In genomic region chr22:17773606-17774205, GRCh38 we compare ENCODE assay signal across 8 cellular contexts. TPM values are rescaled to one million over a fixed set of nuclear protein-coding genes. Genes with fewer than 3 reads are reported as not detected.
DNase-seq lines count a peak whose midpoint lies in the region; ATAC-seq and TF ChIP-seq lines count a peak whose summit lies in the region.

No MANE protein-coding gene starts in this region.

- POLR2A ChIA-PET in T-cell (lab: Charles Lee), result interaction anchor here in 1 of 2 donors (0.6 kb wide), 1 partner anchor 32 kb away, joined by 3 read pairs; no protein-coding TSS in a partner anchor

- peak overlapping the region; percentile 76; the same call in 1 of the 2 replicates for H3K9ac ChIP-seq in iPS-20b (ENCODE audit: low read depth, low read length)

- TF ChIP-seq EP300 in Ishikawa (IDR thresholded peaks at IDR 0.05; ENCODE audit: borderline replicate concordance), result no peak

- TF ChIP-seq RAD21 in Ishikawa (IDR thresholded peaks at IDR 0.05; ENCODE audit: low read depth), result no peak

- H3K27me3 Mint-ChIP-seq in T-cell, result no peaks in the 10 kb centered on the region

- peaks cover 3% of the 10 kb centered on the region for H3K36me3 Mint-ChIP-seq in T-cell

- H3K4me3 Mint-ChIP-seq in T-cell, result peak overlapping the region; percentile 83 to 88 (median 86)

- CTCF ChIA-PET in T-cell (lab: Charles Lee), result interaction anchor here in 1 of 2 donors (1.4 to 2.0 kb wide), 2 partner anchors 12 to 31 kb away, joined by 5 to 7 read pairs; no protein-coding TSS in a partner anchor

- H3K27me3 ChIP-seq in iPS-20b (ENCODE audit: insufficient read depth, low read length), result peaks cover 11% of the 10 kb centered on the region

- peak overlapping the region; percentile 55 for H3K4me3 ChIP-seq in astrocyte of the cerebellum (ENCODE audit: low read depth, low read length)
- H3K4me3 ChIP-seq in iPS-20b (ENCODE audit: low read length), result peak overlapping the region; percentile 72

- TF ChIP-seq CTCF in astrocyte of the cerebellum (IDR thresholded peaks at IDR 0.05; ENCODE audit: low read depth, low read length, missing control alignments), result no peak

- no peaks in the 10 kb centered on the region; the same call in 1 of the 2 replicates for H3K4me1 ChIP-seq in iPS-20b (ENCODE audit: insufficient read depth, low read length)

- no peaks in the 10 kb centered on the region; the same call in 1 of the 2 replicates for H3K36me3 ChIP-seq in iPS-20b (ENCODE audit: insufficient read depth, low read depth, low read length)

- no peaks in the 10 kb centered on the region for H3K9me3 ChIP-seq in iPS-20b (ENCODE audit: insufficient read depth, low read depth, low read length)

- in situ Hi-C loops in astrocyte of the cerebellum (cut with HindIII; ENCODE audit: low sequenced_read_pairs), result no loop called here

- no peaks in the 10 kb centered on the region for H3K9me3 Mint-ChIP-seq in T-cell

- peak; percentile 46 to 55 (median 51) for ATAC-seq in T-cell (replicated peaks in 1 of 4)

- no peak overlapping the region for H3K27ac ChIP-seq in iPS-20b (ENCODE audit: low read length)

- DNase-seq in SHP77 (lab: John Stamatoyannopoulos, UW), result peak; percentile 59 to 69
- no peak for DNase-seq in SHP77 treated with DMSO at 0.1 percent for 48 hours (lab: John Stamatoyannopoulos, UW)
- peak in 33 of 34 experiments; percentile 31 to 70 (median 55) for DNase-seq in T-cell
- DNase-seq in astrocyte of the cerebellum (ENCODE audit: low read depth), result no peak
- DNase-seq in stimulated activated CD4-positive, alpha-beta T cell treated with anti-CD3 and anti-CD28 coated beads, Interleukin-12 subunit alpha, Interleukin-12 subunit beta, amount 100 ng/mL, for 48 hours (ENCODE audit: low read depth in 2 of 3, low spot score in 1 of 3), result peak; percentile 42 to 61 (median 43)
- DNase-seq in SW 1271 (lab: John Stamatoyannopoulos, UW), result no peak

- peak overlapping the region; percentile 81 to 89 for H3K27ac Mint-ChIP-seq in T-cell

- H3K4me1 Mint-ChIP-seq in T-cell, result peaks cover 76 to 79% (median 76%) of the 10 kb centered on the region in 3 donors

TF ChIP-seq in Ishikawa, 13 proteins besides CTCF, POLR2A, EP300 and RAD21:
- TF ChIP-seq CREB1 (IDR thresholded peaks at IDR 0.05; ENCODE audit: low read depth) (no peak), EGR1 (IDR thresholded peaks at IDR 0.05) (no peak), REST (IDR thresholded peaks at IDR 0.05; ENCODE audit: low read depth) (no peak), TEAD4 (IDR thresholded peaks at IDR 0.05) (no peak), TAF1 (IDR thresholded peaks at IDR 0.05; ENCODE audit: low read depth) (no peak), MAX (IDR thresholded peaks at IDR 0.05) (peak; percentile 60), YY1 (IDR thresholded peaks at IDR 0.05; ENCODE audit: low read depth) (no peak), USF1 (IDR thresholded peaks at IDR 0.05) (peak; percentile 56; the same call in 1 of the 2 replicates), NFIC (IDR thresholded peaks at IDR 0.05) (no peak), ZBTB7A (IDR thresholded peaks at IDR 0.05; ENCODE audit: low read depth) (no peak)

RNA-seq across cellular contexts. Expression of gene BID, which starts 0.6 kb away (rescaled TPM):
- total RNA-seq in T-cell, result 10 to 100 TPM; 15.8 to 34.6 (median 28.5) TPM

Comparison
In these comparisons a context has a peak if more than half of its experiments do, and no peak if none do; other contexts are left out.
1. DNase-seq: peak in SHP77 (2 of 2), T-cell (33 of 34) and stimulated activated CD4-positive, alpha-beta T cell treated with anti-CD3 and anti-CD28 coated beads, Interleukin-12 subunit alpha, Interleukin-12 subunit beta, amount 100 ng/mL, for 48 hours (3 of 3); none in SHP77 treated with DMSO at 0.1 percent for 48 hours (single experiment), astrocyte of the cerebellum (single experiment) and SW 1271 (0 of 2).